8 cellular contexts compared by ENCODE assay signal in the genomic region with DNA sequence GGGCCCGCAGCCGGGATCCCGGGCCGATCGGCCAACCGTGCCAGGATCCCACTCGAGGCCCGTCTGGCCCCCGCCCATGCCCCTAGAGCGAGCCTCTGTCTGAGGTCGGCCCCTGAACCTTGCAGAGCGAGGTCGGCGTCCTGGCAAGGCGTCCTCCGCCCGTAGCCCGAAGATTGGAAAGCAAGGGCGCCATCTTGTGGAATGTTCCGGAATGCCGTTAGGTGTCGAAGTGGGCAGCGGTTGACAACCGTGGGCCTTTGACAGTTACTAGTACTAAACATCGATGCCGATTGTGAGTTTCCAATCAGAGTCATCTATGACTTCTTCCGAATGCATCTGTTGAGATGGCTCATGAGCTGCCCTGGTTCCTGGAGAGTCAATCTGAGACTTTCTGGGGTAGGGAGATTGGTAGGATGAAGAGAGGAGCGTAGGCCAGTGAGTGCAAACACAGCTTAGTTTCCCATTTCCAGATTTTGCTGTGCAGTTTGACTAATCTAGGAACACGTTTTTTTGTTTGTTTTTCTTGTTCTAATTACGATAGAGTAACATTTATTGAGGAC. TPM values are rescaled to one million over a fixed set of nuclear protein-coding genes. Genes with fewer than 3 reads are reported as not detected.
DNase-seq lines count a peak whose midpoint lies in the region; ATAC-seq and FAIRE-seq lines count a peak whose summit lies in the region.

No MANE protein-coding gene starts in this region.

- POLR2A ChIA-PET in CD8-positive, alpha-beta memory T cell (lab: Charles Lee): no interaction called here

- peak overlapping the region; percentile 38 to 96 (median 78) for H3K27ac Mint-ChIP-seq in CD8-positive, alpha-beta memory T cell

- CTCF ChIA-PET in CD8-positive, alpha-beta memory T cell (lab: Charles Lee): interaction anchor here (0.7 to 3.7 kb wide), 13 partner anchors 11 to 1559 kb away, joined by 3 to 41 read pairs (median 4); no protein-coding TSS in a partner anchor

- H3K4me1 ChIP-seq in CD8-positive, alpha-beta memory T cell (ENCODE audit: insufficient read depth, low read length): peaks cover 11% of the 10 kb centered on the region

- H3K27me3 Mint-ChIP-seq in CD8-positive, alpha-beta memory T cell: peaks cover 19 to 22% of the 10 kb centered on the region in 2 donors

- H3K36me3 Mint-ChIP-seq in CD8-positive, alpha-beta memory T cell: peaks cover 0 to 1% (median 0%) of the 10 kb centered on the region in 3 donors

- H3K27me3 ChIP-seq in CD8-positive, alpha-beta memory T cell (ENCODE audit: insufficient read depth, low read length, poor library complexity, severe bottlenecking): no peaks in the 10 kb centered on the region

- H3K4me1 Mint-ChIP-seq in CD8-positive, alpha-beta memory T cell: peaks cover 13 to 17% (median 17%) of the 10 kb centered on the region in 3 donors

- peak; percentile 45 for FAIRE-seq in endometrium (lab: Jason Lieb, UNC)

- no peaks in the 10 kb centered on the region for H3K9me3 Mint-ChIP-seq in CD8-positive, alpha-beta memory T cell

- peak overlapping the region; percentile 69 for H3K4me3 ChIP-seq in CD8-positive, alpha-beta memory T cell (ENCODE audit: low read length)

- peak overlapping the region; percentile 52 for H3K27ac ChIP-seq in CD8-positive, alpha-beta memory T cell (ENCODE audit: low read depth, low read length)

- peak; percentile 78 for ATAC-seq in GM19455 (IDR thresholded peaks at IDR 0.05; ENCODE audit: unreplicated experiment)
- peak; percentile 72 for ATAC-seq in HG03575 (IDR thresholded peaks at IDR 0.05; ENCODE audit: extremely low read depth, insufficient number of reproducible peaks, low FRiP score, unreplicated experiment)

- H3K9me3 ChIP-seq in CD8-positive, alpha-beta memory T cell (ENCODE audit: low read length): no peaks in the 10 kb centered on the region

- H3K4me3 Mint-ChIP-seq in CD8-positive, alpha-beta memory T cell: peak overlapping the region; percentile 84 to 93 (median 87)

- no peaks in the 10 kb centered on the region for H3K36me3 ChIP-seq in CD8-positive, alpha-beta memory T cell (ENCODE audit: insufficient read depth, low read length)

- DNase-seq in CD8-positive, alpha-beta memory T cell: peak; percentile 75 to 87 (median 78)
- peak; percentile 82 for DNase-seq in NOMO-1 treated with dmso at 0.1 percent for 144 hours (lab: John Stamatoyannopoulos, UW; ENCODE audit: unreplicated experiment)
- peak; percentile 78 for DNase-seq in activated CD8-positive, alpha-beta memory T cell treated with anti-CD3 and anti-CD28 coated beads, Interleukin-2, amount 50 U/mL, for 24 hours (ENCODE audit: extremely low read depth)
- peak; percentile 97 for DNase-seq in mesenteric fat pad (ENCODE audit: low spot score)
- DNase-seq in stimulated activated CD8-positive, alpha-beta memory T cell treated with anti-CD3 and anti-CD28 coated beads, Interleukin-15, amount 100 ng/mL, for 24 hours (ENCODE audit: low read depth): peak; percentile 80

RNA-seq across cellular contexts. Expression of a gene that starts 0.9 kb away (rescaled TPM):
- total RNA-seq in CD8-positive, alpha-beta memory T cell: 1 to 10 TPM; 2.5 to 3.0 TPM
- 5.2 TPM for polyA plus RNA-seq in CD8-positive, alpha-beta memory T cell
- total RNA-seq in mesenteric fat pad: 23.7 TPM

RNA-seq across cellular contexts. Expression of a gene that starts 30.4 kb away (rescaled TPM):
- total RNA-seq in CD8-positive, alpha-beta memory T cell: under 1 TPM in 1 of 2 experiments, not detected in 1; 0.26 TPM
- 1.3 TPM for polyA plus RNA-seq in CD8-positive, alpha-beta memory T cell
- total RNA-seq in mesenteric fat pad: 2.0 TPM

Comparison
In these comparisons a context has a peak if more than half of its experiments do, and no peak if none do; other contexts are left out.
1. Peak in every context shown above with its lines: DNase-seq, ATAC-seq, H3K4me3 ChIP-seq and H3K27ac ChIP-seq.